Comparison of ENCODE assay signal across 10 cellular contexts in genomic region chr4:139763668-139764067, GRCh38.
A peak's percentile ranks its signal among the peaks of the same experiment; 100 is the strongest.
DNase-seq lines count a peak whose midpoint lies in the region.
"Had no signal": no experiment of that assay in that cellular context is flagged by ENCODE, and none has a peak within 500 bp of the region (broad histone marks: within the 10 kb centered on the region; RNA-seq: fewer than 3 reads in every experiment).

No MANE protein-coding gene starts in this region.

- no peak overlapping the region for H3K27ac ChIP-seq in CD8-positive, alpha-beta memory T cell (ENCODE audit: low read depth, low read length)

- H3K9me3 ChIP-seq in CD8-positive, alpha-beta memory T cell (ENCODE audit: low read length), result no peaks in the 10 kb centered on the region
- H3K9me3 ChIP-seq: testis had no signal

- H3K4me3 Mint-ChIP-seq in CD8-positive, alpha-beta memory T cell, result no peak overlapping the region

- DNase-seq in DMS153 treated with DMSO at 0.1 percent for 48 hours (lab: John Stamatoyannopoulos, UW; ENCODE audit: unreplicated experiment) (peak; percentile 46), NCI-H526 treated with DMSO at 0.1 percent for 48 hours (lab: John Stamatoyannopoulos, UW) (peak; percentile 8), germinal center (ENCODE audit: low spot score) (peak; percentile 30), pons (ENCODE audit: low spot score) (peak; percentile 43), T-helper 2 cell (no peak), kidney tubule cell (ENCODE audit: low spot score) (no peak), DMS114 treated with DMSO at 0.1 percent for 48 hours (lab: John Stamatoyannopoulos, UW; ENCODE audit: unreplicated experiment) (no peak)
- DNase-seq in CD8-positive, alpha-beta memory T cell, result no peak
- DNase-seq: Calu3, testis had no signal

- CTCF ChIA-PET in CD8-positive, alpha-beta memory T cell (lab: Charles Lee), result no interaction called here

- no peaks in the 10 kb centered on the region for H3K36me3 ChIP-seq in CD8-positive, alpha-beta memory T cell (ENCODE audit: insufficient read depth, low read length)

- no peak overlapping the region for H3K27ac Mint-ChIP-seq in CD8-positive, alpha-beta memory T cell

- POLR2A ChIA-PET in CD8-positive, alpha-beta memory T cell (lab: Charles Lee), result no interaction called here

- no peaks in the 10 kb centered on the region for H3K4me1 ChIP-seq in CD8-positive, alpha-beta memory T cell (ENCODE audit: insufficient read depth, low read length)

- H3K27me3 ChIP-seq in CD8-positive, alpha-beta memory T cell (ENCODE audit: insufficient read depth, low read length, poor library complexity, severe bottlenecking), result no peaks in the 10 kb centered on the region
- H3K27me3 ChIP-seq: testis had no signal

- H3K36me3 Mint-ChIP-seq in CD8-positive, alpha-beta memory T cell, result no peaks in the 10 kb centered on the region

- H3K4me3 ChIP-seq in CD8-positive, alpha-beta memory T cell (ENCODE audit: low read length), result no peak overlapping the region
- H3K4me3 ChIP-seq: testis had no signal

- peaks cover 2 to 4% of the 10 kb centered on the region in 2 donors for H3K27me3 Mint-ChIP-seq in CD8-positive, alpha-beta memory T cell

- peaks cover 0 to 3% (median 0%) of the 10 kb centered on the region in 5 donors for H3K9me3 Mint-ChIP-seq in CD8-positive, alpha-beta memory T cell

- H3K4me1 Mint-ChIP-seq in CD8-positive, alpha-beta memory T cell, result no peaks in the 10 kb centered on the region

Comparison
In these comparisons a context has a peak if more than half of its experiments do, and no peak if none do; other contexts are left out.
1. DNase-seq: peak in DMS153 treated with DMSO at 0.1 percent for 48 hours (single experiment), NCI-H526 treated with DMSO at 0.1 percent for 48 hours (single experiment), germinal center (single experiment) and pons (single experiment); none in CD8-positive, alpha-beta memory T cell (0 of 5), T-helper 2 cell (0 of 5), kidney tubule cell (single experiment) and DMS114 treated with DMSO at 0.1 percent for 48 hours (single experiment).